In the genomic region with DNA sequence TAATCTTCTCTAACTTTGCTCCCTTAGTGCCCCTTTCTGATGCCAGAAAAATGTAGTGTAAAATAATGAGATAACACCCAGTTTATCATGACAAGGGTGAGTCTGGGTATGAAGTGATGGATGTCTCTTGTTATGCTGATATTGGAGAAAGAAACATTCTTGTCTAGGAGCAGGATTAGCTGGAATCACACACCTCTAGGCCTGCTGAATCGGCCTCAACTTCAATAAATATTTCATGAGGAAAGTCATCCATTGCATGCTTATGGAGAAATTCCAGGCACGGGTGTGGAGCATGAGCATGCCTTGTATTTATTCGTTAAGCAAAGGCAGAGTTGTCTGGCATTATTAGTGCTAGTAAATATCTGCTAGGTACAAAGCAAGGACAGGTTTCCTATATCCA, we compare ENCODE assay signal across 3 cellular contexts.
"Had no signal": no experiment of that assay in that cellular context is flagged by ENCODE, and none has a peak within 500 bp of the region (broad histone marks: within the 10 kb centered on the region; RNA-seq: fewer than 3 reads in every experiment).

No MANE protein-coding gene starts in this region.

- DNase-seq: GDM1, GF-D8 had no signal

- ATAC-seq: GM12878 had no signal

- H3K4me3 ChIP-seq: GM12878 had no signal
